ENCODE assay signal across 8 cellular contexts in genomic region chr15:34582461-34583357, GRCh38. TPM values are rescaled to one million over a fixed set of nuclear protein-coding genes. Genes with fewer than 3 reads are reported as not detected.
DNase-seq lines count a peak whose midpoint lies in the region; ATAC-seq and TF ChIP-seq lines count a peak whose summit lies in the region.

No MANE protein-coding gene starts in this region.

- no peaks in the 10 kb centered on the region; the same call in 1 of the 2 replicates for H3K36me3 ChIP-seq in GM06990 (ENCODE audit: control insufficient read depth, insufficient read depth, low read length)
- H3K36me3 ChIP-seq in HUES48 (ENCODE audit: control insufficient read depth, insufficient read depth, low read length): no peaks in the 10 kb centered on the region
- H3K36me3 ChIP-seq in ectodermal cell (ENCODE audit: control insufficient read depth, insufficient read depth, low read length): no peaks in the 10 kb centered on the region
- no peaks in the 10 kb centered on the region for H3K36me3 ChIP-seq in lung (ENCODE audit: control insufficient read depth in 2 of 2, insufficient read depth in 2 of 2, low read length in 2 of 2)

- H3K27ac ChIP-seq in HUES48 (ENCODE audit: low read depth, low read length): no peak overlapping the region
- H3K27ac ChIP-seq in ectodermal cell (ENCODE audit: insufficient read depth, low read depth, low read length, poor library complexity, severe bottlenecking): no peak overlapping the region
- H3K27ac ChIP-seq in lung (ENCODE audit: low read depth in 1 of 2, low read length in 1 of 2): peak overlapping the region in 1 of 2 donors; percentile 77

- H3K4me3 ChIP-seq in GM06990 (replicated peaks; ENCODE audit: low read depth, low read length): peak overlapping the region; percentile 91
- peak overlapping the region; percentile 75 for H3K4me3 ChIP-seq in HUES48 (ENCODE audit: low read depth, low read length)
- peak overlapping the region; percentile 68 for H3K4me3 ChIP-seq in WI38 (ENCODE audit: low read depth, low read length)
- H3K4me3 ChIP-seq in ectodermal cell (ENCODE audit: insufficient read depth, low read depth, low read length): peak overlapping the region; percentile 80
- peak overlapping the region; percentile 66 for H3K4me3 ChIP-seq in lung

- H3K4me1 ChIP-seq in HUES48 (ENCODE audit: control insufficient read depth, insufficient read depth, low read length): no peaks in the 10 kb centered on the region; the same call in 1 of the 2 replicates
- peaks cover 3% of the 10 kb centered on the region for H3K4me1 ChIP-seq in ectodermal cell (ENCODE audit: control insufficient read depth, insufficient read depth, low read length)
- H3K4me1 ChIP-seq in lung (ENCODE audit: control insufficient read depth in 2 of 2, insufficient read depth in 2 of 2, low read length in 2 of 2): peaks cover 3 to 6% of the 10 kb centered on the region in 2 donors

- TF ChIP-seq CTCF in GM06990 (IDR thresholded peaks at IDR 0.05; ENCODE audit: insufficient read depth, low read length, poor library complexity, severe bottlenecking) (no peak), WI38 (IDR thresholded peaks at IDR 0.05; ENCODE audit: low read depth, low read length) (no peak), lung (IDR thresholded peaks at IDR 0.05; ENCODE audit: control extremely low read depth, extremely low read depth) (no peak)

- WGBS in ectodermal cell, 2 experiments: 6% methylated on average over 69 of the region's 69 CpGs
- WGBS in lung, 2 donors: 2 to 3% methylated on average over 65 to 69 of the region's 69 CpGs

- ATAC-seq in GM21447 (IDR thresholded peaks at IDR 0.05; ENCODE audit: unreplicated experiment): peak; percentile 59
- ATAC-seq in lung (ENCODE audit: insufficient read depth, low FRiP score): peak; percentile 80
- ATAC-seq in stimulated activated naive CD8-positive, alpha-beta T cell treated with anti-CD3 and anti-CD28 coated beads, Interleukin-15, Interleukin-2, amounts not matched to agents 100 U/mL and 50 U/mL, for 24 hours: peak; percentile 56

- no peak overlapping the region for H3K9ac ChIP-seq in HUES48 (ENCODE audit: low read depth, low read length)

- H3K27me3 ChIP-seq in GM06990 (replicated peaks; ENCODE audit: control insufficient read depth, insufficient read depth, low read length) (no peaks in the 10 kb centered on the region), HUES48 (ENCODE audit: control insufficient read depth, insufficient read depth, low read length) (peaks cover 18% of the 10 kb centered on the region), ectodermal cell (ENCODE audit: control insufficient read depth, insufficient read depth, low read length, poor library complexity, severe bottlenecking) (peaks cover 18% of the 10 kb centered on the region), lung (ENCODE audit: control insufficient read depth, insufficient read depth) (no peaks in the 10 kb centered on the region)

- H3K9me3 ChIP-seq in HUES48 (ENCODE audit: control insufficient read depth, insufficient read depth, low read length) (no peaks in the 10 kb centered on the region), ectodermal cell (ENCODE audit: control insufficient read depth, low read length) (no peaks in the 10 kb centered on the region), lung (ENCODE audit: control insufficient read depth in 2 of 2, insufficient read depth in 1 of 2, low read length in 1 of 2) (peaks cover 0 to 1% of the 10 kb centered on the region in 2 donors)

- DNase-seq in GM06990 (ENCODE audit: extremely low read depth, insufficient read length) (peak; percentile 65), lung (ENCODE audit: low spot score) (peak; percentile 40), NCI-H1930 (lab: John Stamatoyannopoulos, UW) (no peak)
- DNase-seq in stimulated activated naive CD8-positive, alpha-beta T cell treated with anti-CD3 and anti-CD28 coated beads, Interleukin-15, Interleukin-2, amounts not matched to agents 100 U/mL and 50 U/mL, for 24 hours: peak; percentile 62

RNA-seq across cellular contexts. Expression of gene GOLGA8B, which starts 0.7 kb away (rescaled TPM):
- 85.9 TPM for polyA plus RNA-seq in ectodermal cell (2013, experiment 1 of 4)
- 86.4 TPM for polyA plus RNA-seq in ectodermal cell (2013, experiment 2 of 4)
- polyA plus RNA-seq in ectodermal cell (2013, experiment 3 of 4): 72.2 TPM
- polyA plus RNA-seq in ectodermal cell (2013, experiment 4 of 4): 72.7 TPM
- 10 to 100 TPM; 64.1 to 69.9 TPM for total RNA-seq in lung
- 10 to 100 TPM in 1 of 2 donors, 1 to 10 TPM in 1; 5.9 to 92.3 TPM for polyA plus RNA-seq in lung

Comparison
In these comparisons a context has a peak if more than half of its experiments do, and no peak if none do; other contexts are left out.
1. DNase-seq: peak in GM06990 (single experiment), lung (single experiment) and stimulated activated naive CD8-positive, alpha-beta T cell treated with anti-CD3 and anti-CD28 coated beads, Interleukin-15, Interleukin-2, amounts not matched to agents 100 U/mL and 50 U/mL, for 24 hours (single experiment); none in NCI-H1930 (0 of 2).
2. Peak in every context shown above with its lines, with median percentiles within 50 percentile points of each other: H3K4me3 ChIP-seq and ATAC-seq.